Comparison of ENCODE assay signal across 8 cellular contexts in genomic region chr10:50788951-50789904, GRCh38. TPM values are rescaled to one million over a fixed set of nuclear protein-coding genes. Genes with fewer than 3 reads are reported as not detected.
A peak's percentile ranks its signal among the peaks of the same experiment; 100 is the strongest.
DNase-seq lines count a peak whose midpoint lies in the region; ATAC-seq, FAIRE-seq and TF ChIP-seq lines count a peak whose summit lies in the region.

No MANE protein-coding gene starts in this region.

- TF ChIP-seq EP300 in A549 (IDR thresholded peaks at IDR 0.05) = no peak

- H3K4me3 ChIP-seq in A549 = no peak overlapping the region
- no peak overlapping the region for H3K4me3 ChIP-seq in right cardiac atrium (ENCODE audit: low read length)

- ATAC-seq in A549 (peak; percentile 82 to 90), GM19035 (IDR thresholded peaks at IDR 0.05; ENCODE audit: unreplicated experiment) (peak; percentile 53), right cardiac atrium (peak; percentile 64 to 70), HG02678 (IDR thresholded peaks at IDR 0.05; ENCODE audit: unreplicated experiment) (no peak)

- H3K4me2 ChIP-seq in A549 = no peak overlapping the region

- TF ChIP-seq CTCF in A549 (IDR thresholded peaks at IDR 0.05) = peak; percentile 46

- WGBS in A549 (ENCODE audit: missing lambda C conversion rate) = 4% methylated on average over 1 of the region's 1 CpG
- WGBS in right cardiac atrium = 30% methylated on average over 1 of the region's 1 CpG

- H3K27ac ChIP-seq in A549 (no peak overlapping the region), right cardiac atrium (ENCODE audit: low read length) (no peak overlapping the region)

- POLR2A ChIA-PET in A549 (lab: Yijun Ruan, JAX) = interaction anchor here (0.7 kb wide), 1 partner anchor 130 kb away, joined by 3 read pairs; no protein-coding TSS in a partner anchor

- no peaks in the 10 kb centered on the region for H3K27me3 ChIP-seq in right cardiac atrium (ENCODE audit: control insufficient read depth, insufficient read depth)

- TF ChIP-seq POLR2A in A549 (IDR thresholded peaks at IDR 0.05; ENCODE audit: low read length) = no peak

- intact Hi-C loops in right cardiac atrium (cut with DNase I) = loop anchor here in 1 of 4 donors (10.0 kb wide), 1 partner anchor 146 kb away; no protein-coding TSS in a partner anchor

- CTCF ChIA-PET in A549 (lab: Yijun Ruan, JAX) = interaction anchor here (1.3 to 1.7 kb wide), 3 partner anchors 101 to 130 kb away, joined by 3 to 4 read pairs (median 3); no protein-coding TSS in a partner anchor

- H3K4me1 ChIP-seq in A549 (no peaks in the 10 kb centered on the region), right cardiac atrium (ENCODE audit: control insufficient read depth, insufficient read depth, low read length) (no peaks in the 10 kb centered on the region)

- no peaks in the 10 kb centered on the region for H3K9me3 ChIP-seq in A549
- no peaks in the 10 kb centered on the region for H3K9me3 ChIP-seq in right cardiac atrium (ENCODE audit: control insufficient read depth, low read length)

- DNase-seq in A549 (ENCODE audit: low read depth in 1 of 2, low spot score in 1 of 2) (peak; percentile 36 to 47), RKO (ENCODE audit: low spot score) (peak; percentile 61), right cardiac atrium (no peak), NCI-H1092 treated with DMSO at 0.1 percent for 48 hours (lab: John Stamatoyannopoulos, UW) (no peak), OCI-M2 (lab: John Stamatoyannopoulos, UW; ENCODE audit: unreplicated experiment) (no peak), T-helper 9 cell (no peak)

- FAIRE-seq in A549 (lab: Jason Lieb, UNC) = peak; percentile 51

- TF ChIP-seq RAD21 in A549 (conservative IDR thresholded peaks at IDR 0.05 in 1 of 2, IDR thresholded peaks at IDR 0.05 in 1 of 2) = peak; percentile 67 to 73

TF ChIP-seq in A549, 52 proteins besides CTCF, POLR2A, EP300 and RAD21:
- TF ChIP-seq BHLHE40 (IDR thresholded peaks at IDR 0.05; ENCODE audit: low read depth, low read length) (no peak), NPAS2 (CRISPR knock-in tag; IDR thresholded peaks at IDR 0.05; ENCODE audit: borderline replicate concordance) (no peak), PHF8 (IDR thresholded peaks at IDR 0.05; ENCODE audit: borderline replicate concordance, low read depth) (no peak), RNF2 (IDR thresholded peaks at IDR 0.05; ENCODE audit: borderline replicate concordance, low read depth) (no peak), FOSL2 (IDR thresholded peaks at IDR 0.05) (no peak), FOSL2 (CRISPR knock-in tag; IDR thresholded peaks at IDR 0.05) (no peak), SMC3 (IDR thresholded peaks at IDR 0.05) (peak; percentile 45; the same call in 2 of the 3 replicates)

RNA-seq across cellular contexts. Expression of gene ASAH2B, which starts 49.5 kb away (rescaled TPM):
- 10.5 and 11.1 TPM in 2 replicates for polyA plus RNA-seq in A549 (2011; rRNA removed)
- polyA plus RNA-seq in A549 (2012; cell fraction: cytosol; rRNA removed) = 1.9 and 2.0 TPM in 2 replicates
- 0.62 and 1.1 TPM in 2 replicates for polyA plus RNA-seq in A549 (2012; cell fraction: nucleus; rRNA removed)
- polyA plus RNA-seq in A549 (2017; fragmentation: RNase III; extraction: RNeasy Plus Mini Kit Qiagen cat#74134 plus additional on column Dnase treatment) = 3.9 to 4.9 TPM (median 4.4 TPM) in 3 replicates
- polyA minus RNA-seq in A549 (2011; rRNA and poly(A)+ RNA removed) = 5.3 and 8.2 TPM in 2 replicates
- total RNA-seq in right cardiac atrium = 1 to 10 TPM; 4.4 to 8.4 (median 5.8) TPM
- polyA plus RNA-seq in right cardiac atrium = 2.2 TPM

Comparison
In these comparisons a context has a peak if more than half of its experiments do, and no peak if none do; other contexts are left out.
1. DNase-seq: peak in A549 (2 of 2) and RKO (single experiment); none in right cardiac atrium (0 of 3), NCI-H1092 treated with DMSO at 0.1 percent for 48 hours (single experiment), OCI-M2 (single experiment) and T-helper 9 cell (single experiment).